In genomic region chr15:40941078-40941527, GRCh38 we compare ENCODE assay signal across 8 cellular contexts. TPM values are rescaled to one million over a fixed set of nuclear protein-coding genes. Genes with fewer than 3 reads are reported as not detected.
DNase-seq lines count a peak whose midpoint lies in the region; ATAC-seq and TF ChIP-seq lines count a peak whose summit lies in the region.

No MANE protein-coding gene starts in this region.

- H3K27ac Mint-ChIP-seq in CD14-positive monocyte (peak overlapping the region in 5 of 7 donors; percentile 33 to 86 (median 46)), chondrocyte (ENCODE audit: unreplicated experiment) (peak overlapping the region; percentile 90), nephron (peak overlapping the region in 2 of 3 experiments; percentile 70 to 77)

- peak overlapping the region; percentile 69 for H2AFZ ChIP-seq in KMS-11 (ENCODE audit: low read depth)

- TF ChIP-seq CTCF in CD14-positive monocyte (IDR thresholded peaks at IDR 0.05) (no peak), KMS-11 (conservative IDR thresholded peaks at IDR 0.05; ENCODE audit: low read depth, low read length) (no peak), chondrocyte (IDR thresholded peaks at IDR 0.05) (no peak), nephron (IDR thresholded peaks at IDR 0.05; ENCODE audit: unreplicated experiment in 3 of 3) (no peak)

- intact Hi-C loops in CD14-positive monocyte (cut with micrococcal nuclease), result loop anchor here in 1 of 2 donors (5.0 to 10.0 kb wide), 2 partner anchors 34 to 84 kb away; no protein-coding TSS in a partner anchor

- H3K9ac ChIP-seq in KMS-11, result peak overlapping the region; percentile 53; the same call in 1 of the 2 replicates

- H3K27ac ChIP-seq in KMS-11, result no peak overlapping the region

- H3K27me3 Mint-ChIP-seq in CD14-positive monocyte (ENCODE audit: low read depth in 3 of 3) (peaks cover 9 to 17% (median 12%) of the 10 kb centered on the region in 3 donors), chondrocyte (ENCODE audit: low read depth) (no peaks in the 10 kb centered on the region), nephron (ENCODE audit: low read depth) (peaks cover 46% of the 10 kb centered on the region)

- H3K79me2 ChIP-seq in KMS-11 (ENCODE audit: insufficient read depth, low read depth), result no peaks in the 10 kb centered on the region

- H3K4me2 ChIP-seq in KMS-11, result peak overlapping the region; percentile 45; the same call in 1 of the 2 replicates

- H3K4me1 ChIP-seq in KMS-11 (ENCODE audit: low read depth, poor library complexity, severe bottlenecking), result peaks cover 28% of the 10 kb centered on the region

- ATAC-seq in HG02884 (IDR thresholded peaks at IDR 0.05; ENCODE audit: unreplicated experiment), result no peak
- no peak for ATAC-seq in HG02678 (IDR thresholded peaks at IDR 0.05; ENCODE audit: unreplicated experiment)

- H3K36me3 Mint-ChIP-seq in CD14-positive monocyte (no peaks in the 10 kb centered on the region), chondrocyte (ENCODE audit: low read depth) (no peaks in the 10 kb centered on the region), nephron (ENCODE audit: low read depth) (no peaks in the 10 kb centered on the region)

- H3K36me3 ChIP-seq in KMS-11 (ENCODE audit: insufficient read depth), result no peaks in the 10 kb centered on the region

- H3K4me1 Mint-ChIP-seq in CD14-positive monocyte (peaks cover 35% of the 10 kb centered on the region), chondrocyte (ENCODE audit: low read depth) (peaks cover 35% of the 10 kb centered on the region), nephron (peaks cover 11% of the 10 kb centered on the region)

- H3K9me3 Mint-ChIP-seq in CD14-positive monocyte (no peaks in the 10 kb centered on the region), chondrocyte (ENCODE audit: low read depth) (no peaks in the 10 kb centered on the region), nephron (no peaks in the 10 kb centered on the region)

- H3K27me3 ChIP-seq in KMS-11 (ENCODE audit: insufficient read depth, low read depth), result no peaks in the 10 kb centered on the region

- H3K4me3 ChIP-seq in KMS-11 (IDR thresholded peaks at IDR 0.05; ENCODE audit: insufficient read depth, low read depth, low read length), result no peak overlapping the region

- H3K4me3 Mint-ChIP-seq in CD14-positive monocyte, result peak overlapping the region; percentile 72 to 83
- peak overlapping the region; percentile 58 for H3K4me3 Mint-ChIP-seq in chondrocyte (ENCODE audit: unreplicated experiment)
- peak overlapping the region; percentile 74 to 78 (median 76) for H3K4me3 Mint-ChIP-seq in nephron

- no peak for DNase-seq in CD14-positive monocyte (ENCODE audit: low spot score)
- no peak for DNase-seq in chondrocyte (ENCODE audit: low spot score)
- no peak for DNase-seq in NCI-H446 (lab: John Stamatoyannopoulos, UW)
- no peak for DNase-seq in NCI-H2081 treated with DMSO at 0.1 percent for 48 hours (lab: John Stamatoyannopoulos, UW)

- no peaks in the 10 kb centered on the region for H4K20me1 ChIP-seq in KMS-11 (ENCODE audit: insufficient read depth)

RNA-seq across cellular contexts. Expression of gene DLL4, which starts 12.0 kb away (rescaled TPM):
- polyA plus RNA-seq in CD14-positive monocyte, result not detected
- total RNA-seq in chondrocyte, result 0.36 to 0.45 TPM in 2 of 3 replicates, not detected in the other

RNA-seq across cellular contexts. Expression of gene CHAC1, which starts 12.2 kb away (rescaled TPM):
- polyA plus RNA-seq in CD14-positive monocyte, result not detected
- total RNA-seq in chondrocyte, result 2.8 to 78.5 TPM (median 77.6 TPM) in 3 replicates

RNA-seq across cellular contexts. Expression of gene VPS18, which starts 46.9 kb away (rescaled TPM):
- polyA plus RNA-seq in CD14-positive monocyte, result 10 to 100 TPM; 21.8 to 22.8 TPM
- total RNA-seq in chondrocyte, result 29.4 to 35.6 TPM (median 33.0 TPM) in 3 replicates
